27 cellular contexts compared by ENCODE assay signal in genomic region chr2:99868260-99868659, GRCh38.
DNase-seq lines count a peak whose midpoint lies in the region; ATAC-seq and TF ChIP-seq lines count a peak whose summit lies in the region.
"Had no signal": no experiment of that assay in that cellular context is flagged by ENCODE, and none has a peak within 500 bp of the region (broad histone marks: within the 10 kb centered on the region; RNA-seq: fewer than 3 reads in every experiment).

No MANE protein-coding gene starts in this region.

- DNase-seq in MCF 10A (ENCODE audit: unreplicated experiment) (no peak), mammary epithelial cell (no peak), NCI-H69 (lab: John Stamatoyannopoulos, UW) (peak; percentile 26), islet precursor cell (peak; percentile 80), upper lobe of left lung (no peak), colonic mucosa (no peak)
- no peak for DNase-seq in activated effector memory CD4-positive, alpha-beta T cell treated with anti-CD3 and anti-CD28 coated beads, Interleukin-2, amount 50 U/mL, for 16 hours
- DNase-seq: ACHN; activated CD4-positive, alpha-beta memory T cell treated with anti-CD3 and anti-CD28 coated beads for 36 hours; activated CD4-positive, CD25-positive, alpha-beta regulatory T cell treated with anti-CD3 and anti-CD28 coated beads, Interleukin-2, amount 50 U/mL, for 72 hours; activated CD8-positive, alpha-beta memory T cell treated with anti-CD3 and anti-CD28 coated beads, Interleukin-2, amount 50 U/mL, for 4 hours; activated naive CD8-positive, alpha-beta T cell treated with anti-CD3 and anti-CD28 coated beads for 36 hours; left lung; midbrain; MM.1S; natural killer cell; NCI-H446; stimulated activated CD4-positive, alpha-beta T cell treated with anti-CD3 and anti-CD28 coated beads, Interleukin-1b, Interleukin-23, amount 100 ng/mL, for 48 hours; stimulated activated CD8-positive, alpha-beta memory T cell treated with anti-CD3 and anti-CD28 coated beads, Interleukin-4, amount 100 ng/mL, for 48 hours; transverse colon had no signal

- H3K9me3 ChIP-seq in mammary epithelial cell (replicated peaks; ENCODE audit: insufficient read depth, low read length) (no peaks in the 10 kb centered on the region), upper lobe of left lung (no peaks in the 10 kb centered on the region), colonic mucosa (no peaks in the 10 kb centered on the region)
- H3K9me3 ChIP-seq: ascending aorta, gastroesophageal sphincter, left lung, right atrium auricular region, transverse colon had no signal

- H3K4me1 Mint-ChIP-seq in MCF 10A (ENCODE audit: insufficient read depth, unreplicated experiment), result peaks cover 19% of the 10 kb centered on the region
- H3K4me1 Mint-ChIP-seq: activated naive CD8-positive, alpha-beta T cell treated with anti-CD3 and anti-CD28 coated beads for 36 hours had no signal

- intact Hi-C loops in MCF 10A (cut with micrococcal nuclease) (no loop called here), mammary epithelial cell (cut with micrococcal nuclease) (no loop called here), colonic mucosa (cut with DNase I) (no loop called here)

- H3K4me2 ChIP-seq in mammary epithelial cell (ENCODE audit: insufficient read depth, low read depth, low read length), result no peak overlapping the region

- H3K27me3 Mint-ChIP-seq in MCF 10A (ENCODE audit: insufficient read depth, unreplicated experiment), result no peaks in the 10 kb centered on the region
- H3K27me3 Mint-ChIP-seq: activated CD4-positive, alpha-beta memory T cell treated with anti-CD3 and anti-CD28 coated beads for 36 hours; activated naive CD8-positive, alpha-beta T cell treated with anti-CD3 and anti-CD28 coated beads for 36 hours had no signal

- CTCF ChIA-PET in MCF 10A (lab: Yijun Ruan, JAX), result interaction anchor here (0.6 to 1.0 kb wide), 2 partner anchors 69 to 166 kb away, joined by 3 read pairs; no protein-coding TSS in a partner anchor
- CTCF ChIA-PET in mammary epithelial cell (lab: Charles Lee; ENCODE audit: low non-redundant PET), result no interaction called here

- POLR2A ChIA-PET in MCF 10A (lab: Yijun Ruan, JAX), result no interaction called here

- no peak for TF ChIP-seq POLR2A in upper lobe of left lung (IDR thresholded peaks at IDR 0.05)

- H3K4me1 ChIP-seq in mammary epithelial cell (ENCODE audit: insufficient read depth, low read length) (no peaks in the 10 kb centered on the region), upper lobe of left lung (peaks cover 12 to 22% (median 12%) of the 10 kb centered on the region in 4 donors), colonic mucosa (no peaks in the 10 kb centered on the region)

- H3K9me3 Mint-ChIP-seq in MCF 10A (ENCODE audit: unreplicated experiment), result no peaks in the 10 kb centered on the region
- H3K9me3 Mint-ChIP-seq: activated CD4-positive, alpha-beta memory T cell treated with anti-CD3 and anti-CD28 coated beads for 36 hours; activated naive CD8-positive, alpha-beta T cell treated with anti-CD3 and anti-CD28 coated beads for 36 hours; natural killer cell had no signal

- in situ Hi-C loops in mammary epithelial cell (cut with MboI; ENCODE audit: low sequenced_read_pairs in 2 of 2), result no loop called here

- no peaks in the 10 kb centered on the region for H3K36me3 Mint-ChIP-seq in MCF 10A (ENCODE audit: insufficient read depth, unreplicated experiment)
- H3K36me3 Mint-ChIP-seq: activated CD4-positive, alpha-beta memory T cell treated with anti-CD3 and anti-CD28 coated beads for 36 hours; activated naive CD8-positive, alpha-beta T cell treated with anti-CD3 and anti-CD28 coated beads for 36 hours; natural killer cell had no signal

- H3K27ac Mint-ChIP-seq in MCF 10A (ENCODE audit: low read depth, unreplicated experiment), result peak overlapping the region; percentile 40
- H3K27ac Mint-ChIP-seq: activated CD4-positive, alpha-beta memory T cell treated with anti-CD3 and anti-CD28 coated beads for 36 hours; activated naive CD8-positive, alpha-beta T cell treated with anti-CD3 and anti-CD28 coated beads for 36 hours; natural killer cell had no signal

- no peak for TF ChIP-seq EP300 in upper lobe of left lung (IDR thresholded peaks at IDR 0.05)

- WGBS in mammary epithelial cell (ENCODE audit: low coverage, missing lambda C conversion rate), result 77% methylated on average over 4 of the region's 4 CpGs
- WGBS in upper lobe of left lung, 2 donors, result 92 to 100% methylated on average over 4 of the region's 4 CpGs

- no peaks in the 10 kb centered on the region for H4K20me1 ChIP-seq in mammary epithelial cell (ENCODE audit: insufficient read depth, low read length)

- TF ChIP-seq CTCF in MCF 10A (IDR thresholded peaks at IDR 0.05; ENCODE audit: unreplicated experiment) (no peak), mammary epithelial cell (conservative IDR thresholded peaks at IDR 0.05 in 1 of 2, IDR thresholded peaks at IDR 0.05 in 1 of 2; ENCODE audit: extremely low read depth in 1 of 2, insufficient read depth in 1 of 2, low read depth in 1 of 2, low read length in 2 of 2) (no peak), upper lobe of left lung (IDR thresholded peaks at IDR 0.05) (no peak), colonic mucosa (IDR thresholded peaks at IDR 0.05) (no peak)

- H3K79me2 ChIP-seq in mammary epithelial cell (ENCODE audit: insufficient read depth, low read length), result no peaks in the 10 kb centered on the region
- H3K79me2 ChIP-seq: parathyroid adenoma had no signal

- no peak overlapping the region for H3K4me3 ChIP-seq in mammary epithelial cell (replicated peaks in 1 of 3; ENCODE audit: insufficient read depth in 1 of 3, low read depth in 2 of 3, low read length in 3 of 3)
- no peak overlapping the region for H3K4me3 ChIP-seq in upper lobe of left lung
- no peak overlapping the region for H3K4me3 ChIP-seq in colonic mucosa
- H3K4me3 ChIP-seq: ascending aorta, gastroesophageal sphincter, left lung, right atrium auricular region, smooth muscle cell, transverse colon had no signal

- H2AFZ ChIP-seq in mammary epithelial cell (ENCODE audit: low read depth, low read length), result no peak overlapping the region
- H2AFZ ChIP-seq: parathyroid adenoma had no signal

- ATAC-seq in upper lobe of left lung (ENCODE audit: low FRiP score in 2 of 2) (no peak), HG03520 (IDR thresholded peaks at IDR 0.05; ENCODE audit: unreplicated experiment) (no peak)
- ATAC-seq: gastroesophageal sphincter, left lung, natural killer cell had no signal

- H3K4me3 Mint-ChIP-seq in MCF 10A (ENCODE audit: unreplicated experiment), result no peak overlapping the region
- H3K4me3 Mint-ChIP-seq: activated CD4-positive, alpha-beta memory T cell treated with anti-CD3 and anti-CD28 coated beads for 36 hours; activated naive CD8-positive, alpha-beta T cell treated with anti-CD3 and anti-CD28 coated beads for 36 hours; natural killer cell had no signal

- H3K27me3 ChIP-seq in mammary epithelial cell (ENCODE audit: insufficient read depth, low read length) (peaks cover 5% of the 10 kb centered on the region), upper lobe of left lung (no peaks in the 10 kb centered on the region), colonic mucosa (no peaks in the 10 kb centered on the region)
- H3K27me3 ChIP-seq: ascending aorta, gastroesophageal sphincter, left lung, right atrium auricular region, transverse colon had no signal

- BruUV-seq in MCF 10A (replicated peaks; lab: Mats Ljungman, UMichigan), result TSS peak; percentile 87
- BruUV-seq in mammary epithelial cell (replicated peaks; lab: Mats Ljungman, UMichigan), result no TSS peak

- H3K27ac ChIP-seq in mammary epithelial cell (ENCODE audit: insufficient read depth, low read depth, low read length) (no peak overlapping the region), upper lobe of left lung (no peak overlapping the region), colonic mucosa (no peak overlapping the region)
- H3K27ac ChIP-seq: ascending aorta, gastroesophageal sphincter, left lung, parathyroid adenoma, right atrium auricular region, RWPE1, transverse colon had no signal

- dilution Hi-C loops in mammary epithelial cell (cut with HindIII; ENCODE audit: low sequenced_read_pairs), result no loop called here

- H3K36me3 ChIP-seq in mammary epithelial cell (ENCODE audit: insufficient read depth, low read length), result no peaks in the 10 kb centered on the region
- H3K36me3 ChIP-seq in upper lobe of left lung, result no peaks in the 10 kb centered on the region
- H3K36me3 ChIP-seq in colonic mucosa, result no peaks in the 10 kb centered on the region
- H3K36me3 ChIP-seq: ascending aorta, gastroesophageal sphincter, left lung, right atrium auricular region, transverse colon had no signal

- H3K9ac ChIP-seq in mammary epithelial cell (ENCODE audit: insufficient read depth, low read length) (no peak overlapping the region), colonic mucosa (ENCODE audit: low read depth in 2 of 2, low read length in 2 of 2) (no peak overlapping the region)
- H3K9ac ChIP-seq: parathyroid adenoma had no signal

Comparison
In these comparisons a context has a peak if more than half of its experiments do, and no peak if none do; other contexts are left out.
1. DNase-seq: peak in NCI-H69 (single experiment) and islet precursor cell (single experiment); none in MCF 10A (single experiment), mammary epithelial cell (single experiment), upper lobe of left lung (0 of 2), activated effector memory CD4-positive, alpha-beta T cell treated with anti-CD3 and anti-CD28 coated beads, Interleukin-2, amount 50 U/mL, for 16 hours (single experiment) and colonic mucosa (single experiment).